ENCODE assay signal across 9 cellular contexts in genomic region chr3:129888739-129889138, GRCh38. TPM values are rescaled to one million over a fixed set of nuclear protein-coding genes. Genes with fewer than 3 reads are reported as not detected.
A peak's percentile ranks its signal among the peaks of the same experiment; 100 is the strongest.
DNase-seq lines count a peak whose midpoint lies in the region; ATAC-seq and TF ChIP-seq lines count a peak whose summit lies in the region.
"Had no signal": no experiment of that assay in that cellular context is flagged by ENCODE, and none has a peak within 500 bp of the region (broad histone marks: within the 10 kb centered on the region; RNA-seq: fewer than 3 reads in every experiment).

No MANE protein-coding gene starts in this region.

- no peak for TF ChIP-seq CTCF in RWPE1 (conservative IDR thresholded peaks at IDR 0.05; ENCODE audit: low read depth)
- TF ChIP-seq CTCF in epithelial cell of proximal tubule (conservative IDR thresholded peaks at IDR 0.05; ENCODE audit: low read depth, low read length), result no peak

- no peak overlapping the region for H3K27ac Mint-ChIP-seq in activated naive CD4-positive, alpha-beta T cell treated with anti-CD3 and anti-CD28 coated beads, Interleukin-2, amount 10 ng/mL, durations not matched to agents 7 days and 5 days

- DNase-seq in H4 (ENCODE audit: low spot score) (peak; percentile 91), RWPE1 (ENCODE audit: low spot score) (peak; percentile 56), epithelial cell of proximal tubule (ENCODE audit: low read depth) (peak; percentile 41), skeletal muscle cell (ENCODE audit: low read depth) (peak; percentile 82)
- DNase-seq in activated naive CD4-positive, alpha-beta T cell treated with anti-CD3 and anti-CD28 coated beads, Interleukin-2, amount 10 ng/mL, durations not matched to agents 7 days and 5 days, result no peak
- DNase-seq in stimulated activated CD4-positive, alpha-beta T cell treated with anti-CD3 and anti-CD28 coated beads, Interleukin-2, amount 100 ng/mL, for 24 hours, result no peak
- DNase-seq: NCI-H1092; stimulated activated CD4-positive, alpha-beta T cell treated with anti-CD3 and anti-CD28 coated beads, Interleukin-4, amount 100 ng/mL, for 24 hours had no signal

- no peaks in the 10 kb centered on the region for H3K9me3 Mint-ChIP-seq in activated naive CD4-positive, alpha-beta T cell treated with anti-CD3 and anti-CD28 coated beads, Interleukin-2, amount 10 ng/mL, durations not matched to agents 7 days and 5 days

- no peak overlapping the region for H3K4me3 Mint-ChIP-seq in activated naive CD4-positive, alpha-beta T cell treated with anti-CD3 and anti-CD28 coated beads, Interleukin-2, amount 10 ng/mL, durations not matched to agents 7 days and 5 days

- peaks cover 32% of the 10 kb centered on the region for H3K4me1 Mint-ChIP-seq in activated naive CD4-positive, alpha-beta T cell treated with anti-CD3 and anti-CD28 coated beads, Interleukin-2, amount 10 ng/mL, durations not matched to agents 7 days and 5 days

- no peaks in the 10 kb centered on the region for H3K27me3 Mint-ChIP-seq in activated naive CD4-positive, alpha-beta T cell treated with anti-CD3 and anti-CD28 coated beads, Interleukin-2, amount 10 ng/mL, durations not matched to agents 7 days and 5 days

- CTCF ChIA-PET in RWPE1 (lab: Yijun Ruan, JAX), result no interaction called here
- CTCF ChIA-PET in activated naive CD4-positive, alpha-beta T cell treated with anti-CD3 and anti-CD28 coated beads, Interleukin-2, amount 10 ng/mL, durations not matched to agents 7 days and 5 days (lab: Charles Lee), result interaction anchor here (1.0 kb wide), 1 partner anchor 17 kb away, joined by 3 read pairs; no protein-coding TSS in a partner anchor

- peak overlapping the region; percentile 52 for H3K27ac ChIP-seq in RWPE1

- POLR2A ChIA-PET in RWPE1 (lab: Yijun Ruan, JAX; ENCODE audit: low non-redundant PET), result no interaction called here

- H3K36me3 Mint-ChIP-seq in activated naive CD4-positive, alpha-beta T cell treated with anti-CD3 and anti-CD28 coated beads, Interleukin-2, amount 10 ng/mL, durations not matched to agents 7 days and 5 days, result peaks cover 5% of the 10 kb centered on the region

- no peak for ATAC-seq in GM19351 (IDR thresholded peaks at IDR 0.05; ENCODE audit: unreplicated experiment)

- H3K4me3 ChIP-seq in epithelial cell of proximal tubule (ENCODE audit: low read depth, low read length) (no peak overlapping the region), skeletal muscle cell (ENCODE audit: low read depth, low read length) (no peak overlapping the region)

RNA-seq across cellular contexts. Expression of gene TMCC1, which starts 4.8 kb away (rescaled TPM):
- 5.1 and 11.1 TPM in 2 replicates for total RNA-seq in H4 (2014; rRNA removed; shearing (Covaris generic))
- total RNA-seq in epithelial cell of proximal tubule, result 18.1 and 24.3 TPM in 2 replicates

Comparison
In these comparisons a context has a peak if more than half of its experiments do, and no peak if none do; other contexts are left out.
1. DNase-seq: peak in H4 (single experiment), RWPE1 (single experiment), epithelial cell of proximal tubule (single experiment) and skeletal muscle cell (single experiment); none in activated naive CD4-positive, alpha-beta T cell treated with anti-CD3 and anti-CD28 coated beads, Interleukin-2, amount 10 ng/mL, durations not matched to agents 7 days and 5 days (single experiment) and stimulated activated CD4-positive, alpha-beta T cell treated with anti-CD3 and anti-CD28 coated beads, Interleukin-2, amount 100 ng/mL, for 24 hours (0 of 2).